In the genomic region with DNA sequence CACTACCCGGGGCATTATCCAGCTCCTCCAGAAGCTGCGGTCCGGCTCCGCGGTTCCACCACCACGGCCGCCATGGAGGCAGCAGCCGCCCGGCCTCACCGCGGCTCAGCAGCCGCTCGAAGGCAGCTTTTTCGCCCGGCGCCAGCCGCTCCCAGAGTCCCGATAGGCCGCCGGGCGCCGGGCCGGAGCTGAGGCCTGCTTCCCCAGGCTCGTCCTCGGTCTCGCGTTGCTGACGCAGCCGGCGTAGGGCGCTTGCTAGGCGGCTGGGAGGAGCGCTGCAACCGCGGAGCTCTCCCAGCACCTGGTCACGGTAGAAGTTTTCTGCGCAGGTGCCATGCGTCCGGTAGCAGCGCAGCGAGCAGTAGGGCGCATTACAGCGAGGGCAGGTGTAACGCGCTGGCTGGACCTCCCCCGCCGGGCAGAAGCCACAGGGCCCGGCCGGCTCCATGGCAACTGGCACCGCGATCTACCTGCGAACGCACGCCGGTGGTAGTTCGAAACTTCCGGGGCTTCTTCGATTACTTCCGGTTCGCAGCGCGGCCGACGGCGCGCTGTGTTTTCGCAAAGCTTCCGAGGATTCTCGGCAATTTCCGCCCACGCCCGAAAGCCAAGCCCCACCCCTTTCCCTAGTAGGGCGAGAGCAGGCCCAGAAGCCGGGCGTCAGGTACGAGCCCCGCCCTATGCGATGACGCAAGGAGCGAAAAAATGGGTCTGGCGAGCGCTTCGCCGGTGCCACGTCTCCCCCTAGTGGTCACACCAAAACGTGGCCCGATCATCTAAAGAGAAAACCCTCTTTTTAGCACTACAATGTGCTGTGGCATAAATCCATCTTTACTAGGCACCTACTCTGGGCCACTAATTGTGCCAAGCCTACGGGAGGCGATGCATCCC, we compare ENCODE assay signal across 8 cellular contexts.
DNase-seq lines count a peak whose midpoint lies in the region; ATAC-seq and FAIRE-seq lines count a peak whose summit lies in the region.

A gene (minus strand): TSS at position 496 of the 891 bp plus-strand sequence. CDS start 48 bp downstream, at position 448.

- ATAC-seq in GM19025 (IDR thresholded peaks at IDR 0.05; ENCODE audit: low read depth, unreplicated experiment) (peak; percentile 51), HG03354 (IDR thresholded peaks at IDR 0.05; ENCODE audit: poor library complexity, severe bottlenecking, unreplicated experiment) (peak; percentile 72)
- ATAC-seq in activated CD4-positive, CD25-positive, alpha-beta regulatory T cell treated with anti-CD3 and anti-CD28 coated beads, Interleukin-2, amount 50 U/mL, for 24 hours = peak; percentile 61 to 62

- FAIRE-seq in islet of Langerhans (lab: Jason Lieb, UNC) = peak; percentile 91

- DNase-seq in AG20443 (ENCODE audit: low spot score) (peak; percentile 96), NCI-H446 (lab: John Stamatoyannopoulos, UW) (peak; percentile 98 to 100), cerebellar cortex (ENCODE audit: low spot score) (peak; percentile 99)
- peak; percentile 100 for DNase-seq in stimulated activated CD4-positive, alpha-beta T cell treated with anti-CD3 and anti-CD28 coated beads, Interleukin-12 subunit alpha, Interleukin-12 subunit beta, amount 100 ng/mL, for 48 hours (ENCODE audit: low read depth in 2 of 3, low spot score in 1 of 3)

Comparison
In these comparisons a context has a peak if more than half of its experiments do, and no peak if none do; other contexts are left out.
1. Peak in every context shown above with its lines: DNase-seq and ATAC-seq.